In genomic region chr14:23452237-23452636, GRCh38 we compare ENCODE assay signal across 39 cellular contexts. TPM values are rescaled to one million over a fixed set of nuclear protein-coding genes. Genes with fewer than 3 reads are reported as not detected.
"Had no signal": no experiment of that assay in that cellular context is flagged by ENCODE, and none has a peak within 500 bp of the region (broad histone marks: within the 10 kb centered on the region; RNA-seq: fewer than 3 reads in every experiment).

No MANE protein-coding gene starts in this region.

- DNase-seq: Karpas-422, Kasumi-1, MG63, MM.1S, MV-4-11, NCI-H1048, NCI-H1092, NCI-H1092 treated with DMSO at 0.1 percent for 48 hours, NCI-H1105, NCI-H1105 treated with DMSO at 0.1 percent for 48 hours, NCI-H1417, NCI-H1417 treated with DMSO at 0.1 percent for 48 hours, NCI-H1436, NCI-H1436 treated with DMSO at 0.1 percent for 48 hours, NCI-H146, NCI-H1694, NCI-H1694 treated with DMSO at 0.1 percent for 48 hours, NCI-H187, NCI-H187 treated with DMSO at 0.1 percent for 48 hours, NCI-H1930, NCI-H2029, NCI-H2029 treated with DMSO at 0.1 percent for 48 hours, NCI-H2081, NCI-H2081 treated with DMSO at 0.1 percent for 48 hours, NCI-H2107, NCI-H2171, NCI-H2171 treated with DMSO at 0.1 percent for 48 hours, NCI-H2227 treated with DMSO at 0.1 percent for 48 hours, NCI-H226, NCI-H345, NCI-H446, NCI-H446 treated with DMSO at 0.1 percent for 48 hours, NCI-H510A, NCI-H510A treated with DMSO at 0.1 percent for 48 hours, NCI-H524 had no signal

- H3K4me3 ChIP-seq: MG63 had no signal

- H3K9me3 ChIP-seq: MG63 had no signal

- H3K36me3 ChIP-seq: MG63 had no signal

- H3K27me3 ChIP-seq: MG63 had no signal

RNA-seq across cellular contexts. Expression of gene MYH7, which starts 16.8 kb away (rescaled TPM):
- total RNA-seq: M059J, MCF 10A, NCI-H460 had no signal

RNA-seq across cellular contexts. Expression of gene MYH6, which starts 44.2 kb away (rescaled TPM):
- total RNA-seq: LHCN-M2, M059J, MCF 10A, NCI-H460 had no signal
